ENCODE assay signal across 38 cellular contexts in the genomic region with DNA sequence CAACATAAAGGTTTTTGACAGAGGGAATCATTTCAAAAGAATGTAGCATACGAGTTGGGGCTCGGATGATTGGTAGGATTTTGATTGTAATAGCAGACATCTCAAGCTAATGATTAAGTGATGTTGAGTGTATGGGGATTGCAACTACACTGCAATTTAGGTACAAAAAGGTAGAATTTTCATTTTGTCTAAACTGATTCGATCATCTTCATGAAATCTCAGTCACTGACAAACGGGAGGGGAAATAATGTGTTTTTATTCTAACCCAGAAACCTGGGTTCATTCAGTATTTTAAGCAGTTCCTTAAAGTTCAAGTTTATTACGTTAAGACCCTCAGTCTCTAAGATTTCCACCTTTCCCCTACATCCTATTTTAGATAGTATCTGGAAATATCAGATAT. TPM values are rescaled to one million over a fixed set of nuclear protein-coding genes. Genes with fewer than 3 reads are reported as not detected.
"Had no signal": no experiment of that assay in that cellular context is flagged by ENCODE, and none has a peak within 500 bp of the region (broad histone marks: within the 10 kb centered on the region; RNA-seq: fewer than 3 reads in every experiment).

No MANE protein-coding gene starts in this region.

- FAIRE-seq: astrocyte, TTC549 had no signal

- H3K9me3 ChIP-seq: adrenal gland, body of pancreas, breast epithelium had no signal

- H3K27ac ChIP-seq: adrenal gland, body of pancreas, brain microvascular endothelial cell, breast epithelium, cardiac muscle cell, VCaP had no signal

- H3K36me3 ChIP-seq: adrenal gland, brain microvascular endothelial cell, breast epithelium, cardiac muscle cell had no signal

- DNase-seq: activated B cell treated with CpG ODN at 0.5 μM for 24 hours; activated CD4-positive, alpha-beta memory T cell treated with anti-CD3 and anti-CD28 coated beads for 36 hours; activated CD4-positive, alpha-beta T cell treated with anti-CD3 and anti-CD28 coated beads for 4 hours; activated CD4-positive, alpha-beta T cell treated with anti-CD3 and anti-CD28 coated beads, Interleukin-2, amount 10 ng/mL, durations not matched to agents 24 days and 14 days; activated CD4-positive, alpha-beta T cell treated with anti-CD3 and anti-CD28 coated beads, Interleukin-2, amount 50 U/mL, for 1 hour; activated CD4-positive, alpha-beta T cell treated with anti-CD3 and anti-CD28 coated beads, Interleukin-2, amount 50 U/mL, for 4 hours; activated CD4-positive, CD25-positive, alpha-beta regulatory T cell treated with anti-CD3 and anti-CD28 coated beads, Interleukin-2, amount 50 U/mL, for 72 hours; activated CD8-positive, alpha-beta memory T cell treated with anti-CD3 and anti-CD28 coated beads, Interleukin-2, amount 50 U/mL, for 4 hours; activated CD8-positive, alpha-beta T cell treated with anti-CD3 and anti-CD28 coated beads for 36 hours; activated effector memory CD4-positive, alpha-beta T cell treated with anti-CD3 and anti-CD28 coated beads, Interleukin-2, amount 50 U/mL, for 16 hours; activated gamma-delta T cell treated with Interleukin-2 at 50 U/mL for 16 hours; activated naive CD4-positive, alpha-beta T cell; activated naive CD4-positive, alpha-beta T cell treated with anti-CD3 and anti-CD28 coated beads for 36 hours; activated naive CD4-positive, alpha-beta T cell treated with anti-CD3 and anti-CD28 coated beads, Interleukin-2, amount 50 U/mL, for 16 hours; activated naive CD8-positive, alpha-beta T cell treated with anti-CD3 and anti-CD28 coated beads for 36 hours; activated T-cell treated with anti-CD3 and anti-CD28 coated beads for 4 hours; activated T-cell treated with anti-CD3 and anti-CD28 coated beads, Interleukin-2, amount 50 U/mL, for 1 hour; activated T-cell treated with anti-CD3 and anti-CD28 coated beads, Interleukin-2, amount 50 U/mL, for 4 hours; activated T-cell treated with anti-CD3 and anti-CD28 coated beads, Interleukin-2, amount 50 U/mL, for 72 hours; adrenal gland; amniotic stem cell; aorta; body of pancreas; brain microvascular endothelial cell; caudate nucleus; cerebellar nuclear complex; T-helper 1 cell; T-helper 2 cell; T-helper 9 cell had no signal

- H3K4me3 ChIP-seq: adrenal gland, body of pancreas, breast epithelium, cardiac muscle cell had no signal

- H3K27me3 ChIP-seq: adrenal gland, body of pancreas had no signal

- H3K4me1 ChIP-seq: breast epithelium had no signal

- ATAC-seq: activated CD8-positive, alpha-beta T cell treated with anti-CD3 and anti-CD28 coated beads for 36 hours; activated naive CD4-positive, alpha-beta T cell treated with anti-CD3 and anti-CD28 coated beads, Interleukin-2, amount 50 U/mL, for 72 hours; activated T-cell treated with anti-CD3 and anti-CD28 coated beads, Interleukin-2, amount 50 U/mL, for 4 hours; activated T-cell treated with anti-CD3 and anti-CD28 coated beads, Interleukin-2, amount 50 U/mL, for 72 hours; activated T-helper 17 cell treated with anti-CD3 and anti-CD28 coated beads, Interleukin-2, amount 50 U/mL, for 72 hours; body of pancreas had no signal

RNA-seq across cellular contexts. Expression of a gene that starts 3.9 kb away (rescaled TPM):
- total RNA-seq: activated B cell treated with CpG ODN at 0.5 μM for 24 hours; activated CD4-positive, alpha-beta memory T cell treated with anti-CD3 and anti-CD28 coated beads for 36 hours; activated CD4-positive, alpha-beta T cell treated with anti-CD3 and anti-CD28 coated beads, Interleukin-2, amount 10 ng/mL, durations not matched to agents 24 days and 14 days; activated CD8-positive, alpha-beta memory T cell treated with anti-CD3 and anti-CD28 coated beads for 36 hours; activated CD8-positive, alpha-beta T cell treated with anti-CD3 and anti-CD28 coated beads for 36 hours; activated naive CD4-positive, alpha-beta T cell treated with anti-CD3 and anti-CD28 coated beads for 36 hours; activated naive CD4-positive, alpha-beta T cell treated with anti-CD3 and anti-CD28 coated beads, Interleukin-2, amount 50 U/mL, for 72 hours; activated naive CD8-positive, alpha-beta T cell treated with anti-CD3 and anti-CD28 coated beads for 36 hours; activated T-cell treated with anti-CD3 and anti-CD28 coated beads, Interleukin-2, amount 50 U/mL, for 4 hours; activated T-cell treated with anti-CD3 and anti-CD28 coated beads, Interleukin-2, amount 50 U/mL, for 72 hours; activated T-helper 1 cell treated with anti-CD3 and anti-CD28 coated beads, Interleukin-12 subunit alpha, Interleukin-12 subunit beta, Interleukin-2, Interleukin-4 antibody, amounts not matched to agents 30 ng/mL and 10 ng/mL and 1 ng/mL, durations not matched to agents 14 hours and 24 hours and 36 hours; activated T-helper 17 cell treated with anti-CD3 and anti-CD28 coated beads, Interleukin-2, amount 50 U/mL, for 72 hours; cardiac muscle cell had no signal
